In the genomic region with DNA sequence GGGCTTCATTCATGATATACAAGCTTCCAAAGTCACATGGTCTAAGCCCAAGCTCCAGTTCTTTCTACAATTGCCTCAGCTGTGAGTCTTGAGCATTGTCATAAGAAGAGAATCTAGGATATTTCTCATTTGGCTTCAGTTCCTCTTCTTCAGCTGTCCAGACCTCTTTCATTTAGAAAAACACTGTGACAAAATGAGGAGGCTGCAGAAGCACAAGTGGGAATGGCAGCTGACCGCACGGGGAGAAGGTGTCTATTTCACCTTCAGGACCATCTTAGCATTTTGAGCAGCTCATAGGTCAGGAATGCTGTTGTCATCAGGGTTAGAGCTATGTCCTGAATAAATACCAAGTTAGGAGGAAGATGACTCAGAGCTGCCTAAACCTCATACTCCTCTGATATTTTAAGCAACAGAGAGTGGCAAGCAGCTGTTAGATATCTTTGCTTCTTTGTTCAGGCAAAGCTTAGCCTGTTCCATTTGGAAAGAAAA, we compare ENCODE assay signal across 8 cellular contexts.
DNase-seq lines count a peak whose midpoint lies in the region; ATAC-seq and TF ChIP-seq lines count a peak whose summit lies in the region.

No MANE protein-coding gene starts in this region.

- H3K4me3 ChIP-seq in SJCRH30 (no peak overlapping the region), epithelial cell of esophagus (ENCODE audit: low read length) (no peak overlapping the region), muscle layer of duodenum (ENCODE audit: low read depth in 1 of 2, low read length in 2 of 2) (peak overlapping the region in 1 of 2 donors; percentile 8)

- H3K27me3 ChIP-seq in SJCRH30 (no peaks in the 10 kb centered on the region), muscle layer of duodenum (ENCODE audit: low read depth, low read length) (no peaks in the 10 kb centered on the region)

- no peaks in the 10 kb centered on the region for H3K9me3 Mint-ChIP-seq in activated naive CD4-positive, alpha-beta T cell treated with anti-CD3 and anti-CD28 coated beads, Interleukin-2, amount 10 ng/mL, durations not matched to agents 7 days and 5 days

- H3K9me3 ChIP-seq in SJCRH30 (replicated peaks) = no peaks in the 10 kb centered on the region
- no peaks in the 10 kb centered on the region for H3K9me3 ChIP-seq in muscle layer of duodenum (ENCODE audit: control insufficient read depth in 1 of 2, low read length in 2 of 2)

- DNase-seq in Ammon's horn (ENCODE audit: low spot score) (peak; percentile 60), SJCRH30 (peak; percentile 88 to 94), epithelial cell of esophagus (ENCODE audit: low read depth) (peak; percentile 90), midbrain (lab: John Stamatoyannopoulos, UW) (no peak)
- DNase-seq in activated naive CD4-positive, alpha-beta T cell treated with anti-CD3 and anti-CD28 coated beads, Interleukin-2, amount 10 ng/mL, durations not matched to agents 7 days and 5 days = no peak

- CTCF ChIA-PET in activated naive CD4-positive, alpha-beta T cell treated with anti-CD3 and anti-CD28 coated beads, Interleukin-2, amount 10 ng/mL, durations not matched to agents 7 days and 5 days (lab: Charles Lee) = no interaction called here

- H3K27ac Mint-ChIP-seq in activated naive CD4-positive, alpha-beta T cell treated with anti-CD3 and anti-CD28 coated beads, Interleukin-2, amount 10 ng/mL, durations not matched to agents 7 days and 5 days = no peak overlapping the region

- no peaks in the 10 kb centered on the region for H3K27me3 Mint-ChIP-seq in activated naive CD4-positive, alpha-beta T cell treated with anti-CD3 and anti-CD28 coated beads, Interleukin-2, amount 10 ng/mL, durations not matched to agents 7 days and 5 days

- no peaks in the 10 kb centered on the region for H3K36me3 Mint-ChIP-seq in activated naive CD4-positive, alpha-beta T cell treated with anti-CD3 and anti-CD28 coated beads, Interleukin-2, amount 10 ng/mL, durations not matched to agents 7 days and 5 days

- H3K36me3 ChIP-seq in SJCRH30 (no peaks in the 10 kb centered on the region), muscle layer of duodenum (ENCODE audit: control insufficient read depth in 1 of 2, insufficient read depth in 2 of 2, low read length in 2 of 2) (no peaks in the 10 kb centered on the region)

- no peak for TF ChIP-seq CTCF in epithelial cell of esophagus (IDR thresholded peaks at IDR 0.05; ENCODE audit: insufficient read depth, low read depth, low read length, missing control alignments)

- H3K4me1 Mint-ChIP-seq in activated naive CD4-positive, alpha-beta T cell treated with anti-CD3 and anti-CD28 coated beads, Interleukin-2, amount 10 ng/mL, durations not matched to agents 7 days and 5 days = no peaks in the 10 kb centered on the region

- ATAC-seq in GM19328 (IDR thresholded peaks at IDR 0.05; ENCODE audit: unreplicated experiment) = peak; percentile 78
- ATAC-seq in HG03196 (IDR thresholded peaks at IDR 0.05; ENCODE audit: unreplicated experiment) = peak; percentile 91

- H3K27ac ChIP-seq in SJCRH30 (peak overlapping the region; percentile 93), muscle layer of duodenum (ENCODE audit: low read length) (peak overlapping the region; percentile 88)

- no peak overlapping the region for H3K4me3 Mint-ChIP-seq in activated naive CD4-positive, alpha-beta T cell treated with anti-CD3 and anti-CD28 coated beads, Interleukin-2, amount 10 ng/mL, durations not matched to agents 7 days and 5 days

- H3K4me1 ChIP-seq in SJCRH30 (peaks cover 53% of the 10 kb centered on the region), muscle layer of duodenum (ENCODE audit: control insufficient read depth in 1 of 2, insufficient read depth in 2 of 2, low read length in 2 of 2) (peaks cover 10 to 13% of the 10 kb centered on the region in 2 donors)

Comparison
In these comparisons a context has a peak if more than half of its experiments do, and no peak if none do; other contexts are left out.
1. DNase-seq: peak in Ammon's horn (single experiment), SJCRH30 (2 of 2) and epithelial cell of esophagus (single experiment); none in midbrain (single experiment) and activated naive CD4-positive, alpha-beta T cell treated with anti-CD3 and anti-CD28 coated beads, Interleukin-2, amount 10 ng/mL, durations not matched to agents 7 days and 5 days (single experiment).